In the genomic region with DNA sequence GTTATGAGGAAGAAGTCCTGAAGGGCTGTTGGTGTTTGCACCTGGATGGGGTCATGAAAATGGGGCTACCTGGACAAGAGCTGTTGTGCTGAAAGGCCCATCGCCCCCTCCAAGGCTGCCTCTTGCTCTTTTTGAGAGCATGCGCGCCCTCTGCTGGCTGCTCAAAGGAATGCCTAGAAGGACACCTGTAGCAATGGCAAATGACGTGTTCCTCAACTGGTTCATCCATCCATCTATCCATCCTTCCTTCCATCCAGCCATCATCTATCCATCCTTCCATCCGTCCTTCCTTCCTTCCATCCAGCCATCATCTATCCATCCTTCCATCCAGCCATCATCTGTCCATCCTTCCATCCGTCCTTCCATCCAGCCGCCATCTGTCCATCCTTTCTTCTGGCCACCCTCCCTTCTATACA, we compare ENCODE assay signal across 8 cellular contexts. TPM values are rescaled to one million over a fixed set of nuclear protein-coding genes. Genes with fewer than 3 reads are reported as not detected.
DNase-seq lines count a peak whose midpoint lies in the region; ATAC-seq and TF ChIP-seq lines count a peak whose summit lies in the region.

No MANE protein-coding gene starts in this region.

- ATAC-seq in HG03135 (IDR thresholded peaks at IDR 0.05; ENCODE audit: unreplicated experiment), result peak; percentile 69
- no peak for ATAC-seq in GM18517 (IDR thresholded peaks at IDR 0.05; ENCODE audit: unreplicated experiment)

- no peak overlapping the region for H3K9ac ChIP-seq in NT2/D1 (ENCODE audit: insufficient read length, low read depth)

- H3K4me3 ChIP-seq in NT2/D1 (ENCODE audit: insufficient read length, low read depth) (no peak overlapping the region), epithelial cell of proximal tubule (ENCODE audit: low read depth, low read length) (no peak overlapping the region)

- no peaks in the 10 kb centered on the region for H3K27me3 ChIP-seq in NT2/D1 (ENCODE audit: insufficient read depth, insufficient read length)

- no peaks in the 10 kb centered on the region for H3K9me3 ChIP-seq in NT2/D1 (ENCODE audit: insufficient read depth, low read length)

- peak; percentile 80 for DNase-seq in ELF-1 (ENCODE audit: low read depth, low spot score)
- DNase-seq in NT2/D1 (ENCODE audit: low read depth, low spot score), result peak; percentile 78
- peak; percentile 82 for DNase-seq in activated CD8-positive, alpha-beta memory T cell treated with anti-CD3 and anti-CD28 coated beads, Interleukin-2, amount 50 U/mL, for 4 hours
- no peak for DNase-seq in epithelial cell of proximal tubule (ENCODE audit: low read depth)
- DNase-seq in mucosa of gallbladder (ENCODE audit: low spot score), result peak; percentile 71
- peak; percentile 56 for DNase-seq in stimulated activated CD8-positive, alpha-beta memory T cell treated with anti-CD3 and anti-CD28 coated beads, Interleukin-7, amount 100 ng/mL, for 24 hours (ENCODE audit: low read depth)

- peak; percentile 83 for TF ChIP-seq CTCF in epithelial cell of proximal tubule (conservative IDR thresholded peaks at IDR 0.05; ENCODE audit: low read depth, low read length)

- no peaks in the 10 kb centered on the region for H3K36me3 ChIP-seq in NT2/D1 (ENCODE audit: insufficient read depth, insufficient read length, low read length)

- peaks cover 11% of the 10 kb centered on the region for H3K4me1 ChIP-seq in NT2/D1 (ENCODE audit: insufficient read depth, insufficient read length)

RNA-seq across cellular contexts. Expression of a gene that starts 17.2 kb away (rescaled TPM):
- total RNA-seq in epithelial cell of proximal tubule (1,100 and 1,437 TPM in 2 replicates), mucosa of gallbladder (966 TPM)
